ENCODE assay signal across 1 cellular context in the genomic region with DNA sequence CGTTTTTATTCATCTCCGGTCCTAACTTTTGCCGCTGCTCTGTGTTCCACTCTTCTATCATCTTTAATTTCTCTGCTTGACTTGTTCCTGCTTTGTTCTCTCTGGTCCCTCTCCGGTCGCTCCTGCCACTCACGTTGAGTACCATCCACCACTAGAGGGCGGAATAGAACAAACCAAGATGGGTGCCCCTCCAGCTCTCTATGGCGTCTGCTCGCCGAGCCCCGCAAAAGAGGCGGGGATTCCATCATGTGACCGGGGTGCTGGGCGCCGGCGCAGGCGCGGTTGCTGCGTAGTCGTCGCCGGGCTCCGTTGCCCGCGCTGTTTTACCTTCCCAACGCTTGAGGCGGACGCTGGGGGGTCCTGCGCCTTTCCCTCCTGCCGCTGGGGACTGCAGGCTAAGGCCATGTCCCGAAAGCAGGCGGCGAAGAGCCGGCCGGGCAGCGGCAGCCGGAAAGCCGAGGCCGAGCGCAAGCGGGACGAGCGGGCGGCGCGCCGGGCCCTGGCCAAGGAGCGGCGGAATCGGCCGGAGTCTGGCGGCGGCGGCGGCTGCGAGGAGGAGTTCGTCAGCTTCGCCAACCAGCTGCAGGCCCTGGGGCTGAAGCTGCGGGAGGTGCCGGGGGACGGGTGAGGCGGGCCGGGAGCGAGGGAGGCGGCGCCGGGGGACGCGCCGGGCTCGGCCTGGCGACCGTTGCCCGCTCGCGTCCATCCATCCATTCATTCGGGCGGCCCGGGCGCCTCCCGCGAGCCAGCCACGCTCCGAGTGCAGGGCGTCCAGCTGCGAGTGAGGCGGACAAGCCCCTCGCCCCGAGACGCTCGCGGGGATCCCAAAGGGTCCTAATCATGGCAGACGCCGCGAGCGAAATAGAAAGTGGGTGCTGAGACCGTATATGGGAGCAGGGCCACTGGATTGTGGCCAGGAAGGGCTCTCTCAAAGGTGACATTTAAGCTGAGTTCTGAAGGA.
A peak's percentile ranks its signal among the peaks of the same experiment; 100 is the strongest.
TF ChIP-seq lines count a peak whose summit lies in the region.

A gene with protein sequence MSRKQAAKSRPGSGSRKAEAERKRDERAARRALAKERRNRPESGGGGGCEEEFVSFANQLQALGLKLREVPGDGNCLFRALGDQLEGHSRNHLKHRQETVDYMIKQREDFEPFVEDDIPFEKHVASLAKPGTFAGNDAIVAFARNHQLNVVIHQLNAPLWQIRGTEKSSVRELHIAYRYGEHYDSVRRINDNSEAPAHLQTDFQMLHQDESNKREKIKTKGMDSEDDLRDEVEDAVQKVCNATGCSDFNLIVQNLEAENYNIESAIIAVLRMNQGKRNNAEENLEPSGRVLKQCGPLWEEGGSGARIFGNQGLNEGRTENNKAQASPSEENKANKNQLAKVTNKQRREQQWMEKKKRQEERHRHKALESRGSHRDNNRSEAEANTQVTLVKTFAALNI (plus strand): TSS at position 285 of the 961 bp plus-strand sequence. CDS start 119 bp downstream, at position 404.

TF ChIP-seq in HepG2, 621 proteins besides CTCF, POLR2A, EP300 and RAD21 (continued from another document and continues in another):
- TF ChIP-seq, protein P1, sequence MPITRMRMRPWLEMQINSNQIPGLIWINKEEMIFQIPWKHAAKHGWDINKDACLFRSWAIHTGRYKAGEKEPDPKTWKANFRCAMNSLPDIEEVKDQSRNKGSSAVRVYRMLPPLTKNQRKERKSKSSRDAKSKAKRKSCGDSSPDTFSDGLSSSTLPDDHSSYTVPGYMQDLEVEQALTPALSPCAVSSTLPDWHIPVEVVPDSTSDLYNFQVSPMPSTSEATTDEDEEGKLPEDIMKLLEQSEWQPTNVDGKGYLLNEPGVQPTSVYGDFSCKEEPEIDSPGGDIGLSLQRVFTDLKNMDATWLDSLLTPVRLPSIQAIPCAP (CRISPR knock-in tag; IDR thresholded peaks at IDR 0.05; ENCODE audit: low read depth): no peak
- TF ChIP-seq CAMTA2 (CRISPR knock-in tag; IDR thresholded peaks at IDR 0.05; ENCODE audit: borderline replicate concordance): no peak
- no peak for TF ChIP-seq ZBTB20 (CRISPR knock-in tag; IDR thresholded peaks at IDR 0.05; ENCODE audit: borderline replicate concordance, low read depth)
- peak; percentile 100 for TF ChIP-seq HNRNPLL (IDR thresholded peaks at IDR 0.05; ENCODE audit: low read depth, low read length, poor library complexity, severe bottlenecking)
- no peak for TF ChIP-seq ELF4 (CRISPR knock-in tag; IDR thresholded peaks at IDR 0.05; ENCODE audit: borderline replicate concordance)
- peak; percentile 17; the same call in 1 of the 2 replicates for TF ChIP-seq ZSCAN31 (CRISPR knock-in tag; IDR thresholded peaks at IDR 0.05; ENCODE audit: low read depth)
- 0 out of 2 replicates have a peak, but pooled peaks have one; percentile 36 for TF ChIP-seq ZNF317 (CRISPR knock-in tag; IDR thresholded peaks at IDR 0.05)
- TF ChIP-seq FOXC1 (CRISPR knock-in tag; IDR thresholded peaks at IDR 0.05; ENCODE audit: borderline replicate concordance): peak; percentile 89
- TF ChIP-seq POGZ (CRISPR knock-in tag; IDR thresholded peaks at IDR 0.05): peak; percentile 96
- TF ChIP-seq, protein P2, sequence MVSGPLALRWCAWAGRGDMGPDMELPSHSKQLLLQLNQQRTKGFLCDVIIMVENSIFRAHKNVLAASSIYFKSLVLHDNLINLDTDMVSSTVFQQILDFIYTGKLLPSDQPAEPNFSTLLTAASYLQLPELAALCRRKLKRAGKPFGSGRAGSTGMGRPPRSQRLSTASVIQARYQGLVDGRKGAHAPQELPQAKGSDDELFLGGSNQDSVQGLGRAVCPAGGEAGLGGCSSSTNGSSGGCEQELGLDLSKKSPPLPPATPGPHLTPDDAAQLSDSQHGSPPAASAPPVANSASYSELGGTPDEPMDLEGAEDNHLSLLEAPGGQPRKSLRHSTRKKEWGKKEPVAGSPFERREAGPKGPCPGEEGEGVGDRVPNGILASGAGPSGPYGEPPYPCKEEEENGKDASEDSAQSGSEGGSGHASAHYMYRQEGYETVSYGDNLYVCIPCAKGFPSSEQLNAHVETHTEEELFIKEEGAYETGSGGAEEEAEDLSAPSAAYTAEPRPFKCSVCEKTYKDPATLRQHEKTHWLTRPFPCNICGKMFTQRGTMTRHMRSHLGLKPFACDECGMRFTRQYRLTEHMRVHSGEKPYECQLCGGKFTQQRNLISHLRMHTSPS (CRISPR knock-in tag; IDR thresholded peaks at IDR 0.05; ENCODE audit: low read depth): no peak
- no peak for TF ChIP-seq ZNF296 (CRISPR knock-in tag; conservative IDR thresholded peaks at IDR 0.05)
- TF ChIP-seq MAFF (IDR thresholded peaks at IDR 0.05; ENCODE audit: low read depth, low read length): no peak
- TF ChIP-seq ZNF260 (CRISPR knock-in tag; IDR thresholded peaks at IDR 0.05; ENCODE audit: borderline replicate concordance, low read depth): no peak
- peak; percentile 31; the same call in 1 of the 2 replicates for TF ChIP-seq FOXA3 (CRISPR knock-in tag; IDR thresholded peaks at IDR 0.05)
- no peak for TF ChIP-seq HNF4G (IDR thresholded peaks at IDR 0.05; ENCODE audit: borderline replicate concordance, low read depth, low read length)
- TF ChIP-seq HNF4G (CRISPR knock-in tag; IDR thresholded peaks at IDR 0.05; ENCODE audit: borderline replicate concordance, low read depth): no peak
- peak; percentile 67 for TF ChIP-seq ATF7-NPFF (CRISPR knock-in tag; IDR thresholded peaks at IDR 0.05; ENCODE audit: low read depth)
- no peak for TF ChIP-seq KDM1A (CRISPR knock-in tag; IDR thresholded peaks at IDR 0.05)
- TF ChIP-seq MAF1 (CRISPR knock-in tag; IDR thresholded peaks at IDR 0.05; ENCODE audit: borderline replicate concordance): peak; percentile 54; the same call in 1 of the 2 replicates
- no peak for TF ChIP-seq TEAD2 (CRISPR knock-in tag; IDR thresholded peaks at IDR 0.05)
- TF ChIP-seq ZNF543 (CRISPR knock-in tag; IDR thresholded peaks at IDR 0.05): no peak
- no peak for TF ChIP-seq MTF1 (CRISPR knock-in tag; IDR thresholded peaks at IDR 0.05)
- TF ChIP-seq ZNF20 (CRISPR knock-in tag; IDR thresholded peaks at IDR 0.05): no peak
- no peak for TF ChIP-seq ZNF3 (CRISPR knock-in tag; IDR thresholded peaks at IDR 0.05)
- TF ChIP-seq, protein P3, sequence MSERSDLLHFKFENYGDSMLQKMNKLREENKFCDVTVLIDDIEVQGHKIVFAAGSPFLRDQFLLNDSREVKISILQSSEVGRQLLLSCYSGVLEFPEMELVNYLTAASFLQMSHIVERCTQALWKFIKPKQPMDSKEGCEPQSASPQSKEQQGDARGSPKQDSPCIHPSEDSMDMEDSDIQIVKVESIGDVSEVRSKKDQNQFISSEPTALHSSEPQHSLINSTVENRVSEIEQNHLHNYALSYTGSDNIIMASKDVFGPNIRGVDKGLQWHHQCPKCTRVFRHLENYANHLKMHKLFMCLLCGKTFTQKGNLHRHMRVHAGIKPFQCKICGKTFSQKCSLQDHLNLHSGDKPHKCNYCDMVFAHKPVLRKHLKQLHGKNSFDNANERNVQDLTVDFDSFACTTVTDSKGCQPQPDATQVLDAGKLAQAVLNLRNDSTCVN (CRISPR knock-in tag; IDR thresholded peaks at IDR 0.05; ENCODE audit: borderline replicate concordance): 0 out of 2 replicates have a peak, but pooled peaks have one; percentile 41
- TF ChIP-seq ARID2 (CRISPR knock-in tag; IDR thresholded peaks at IDR 0.05; ENCODE audit: borderline replicate concordance): peak; percentile 76; the same call in 1 of the 2 replicates
- peak; percentile 90; the same call in 1 of the 2 replicates for TF ChIP-seq KMT2A (CRISPR knock-in tag; IDR thresholded peaks at IDR 0.05)
- TF ChIP-seq RFX1 (IDR thresholded peaks at IDR 0.05): no peak
- no peak for TF ChIP-seq SIN3B (IDR thresholded peaks at IDR 0.05; ENCODE audit: low read length)
- no peak for TF ChIP-seq ZNF562 (CRISPR knock-in tag; IDR thresholded peaks at IDR 0.05; ENCODE audit: borderline replicate concordance)
- peak; percentile 88 for TF ChIP-seq SRY (CRISPR knock-in tag; IDR thresholded peaks at IDR 0.05)
- TF ChIP-seq, protein P4, sequence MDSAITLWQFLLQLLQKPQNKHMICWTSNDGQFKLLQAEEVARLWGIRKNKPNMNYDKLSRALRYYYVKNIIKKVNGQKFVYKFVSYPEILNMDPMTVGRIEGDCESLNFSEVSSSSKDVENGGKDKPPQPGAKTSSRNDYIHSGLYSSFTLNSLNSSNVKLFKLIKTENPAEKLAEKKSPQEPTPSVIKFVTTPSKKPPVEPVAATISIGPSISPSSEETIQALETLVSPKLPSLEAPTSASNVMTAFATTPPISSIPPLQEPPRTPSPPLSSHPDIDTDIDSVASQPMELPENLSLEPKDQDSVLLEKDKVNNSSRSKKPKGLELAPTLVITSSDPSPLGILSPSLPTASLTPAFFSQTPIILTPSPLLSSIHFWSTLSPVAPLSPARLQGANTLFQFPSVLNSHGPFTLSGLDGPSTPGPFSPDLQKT (CRISPR knock-in tag; IDR thresholded peaks at IDR 0.05; ENCODE audit: borderline replicate concordance): no peak
- no peak for TF ChIP-seq ZNF451 (CRISPR knock-in tag; IDR thresholded peaks at IDR 0.05)
- peak; percentile 24; the same call in 1 of the 3 replicates for TF ChIP-seq MXI1 (IDR thresholded peaks at IDR 0.05; ENCODE audit: borderline replicate concordance, low read depth, low read length)
- TF ChIP-seq ZKSCAN8 (CRISPR knock-in tag; IDR thresholded peaks at IDR 0.05; ENCODE audit: borderline replicate concordance): 0 out of 2 replicates have a peak, but pooled peaks have one; percentile 68
- peak; percentile 62; the same call in 1 of the 2 replicates for TF ChIP-seq ZNF607 (CRISPR knock-in tag; IDR thresholded peaks at IDR 0.05; ENCODE audit: borderline replicate concordance)
- TF ChIP-seq TOE1 (CRISPR knock-in tag; IDR thresholded peaks at IDR 0.05): no peak
- TF ChIP-seq ZNF7 (CRISPR knock-in tag; IDR thresholded peaks at IDR 0.05): no peak
- TF ChIP-seq, protein P5, sequence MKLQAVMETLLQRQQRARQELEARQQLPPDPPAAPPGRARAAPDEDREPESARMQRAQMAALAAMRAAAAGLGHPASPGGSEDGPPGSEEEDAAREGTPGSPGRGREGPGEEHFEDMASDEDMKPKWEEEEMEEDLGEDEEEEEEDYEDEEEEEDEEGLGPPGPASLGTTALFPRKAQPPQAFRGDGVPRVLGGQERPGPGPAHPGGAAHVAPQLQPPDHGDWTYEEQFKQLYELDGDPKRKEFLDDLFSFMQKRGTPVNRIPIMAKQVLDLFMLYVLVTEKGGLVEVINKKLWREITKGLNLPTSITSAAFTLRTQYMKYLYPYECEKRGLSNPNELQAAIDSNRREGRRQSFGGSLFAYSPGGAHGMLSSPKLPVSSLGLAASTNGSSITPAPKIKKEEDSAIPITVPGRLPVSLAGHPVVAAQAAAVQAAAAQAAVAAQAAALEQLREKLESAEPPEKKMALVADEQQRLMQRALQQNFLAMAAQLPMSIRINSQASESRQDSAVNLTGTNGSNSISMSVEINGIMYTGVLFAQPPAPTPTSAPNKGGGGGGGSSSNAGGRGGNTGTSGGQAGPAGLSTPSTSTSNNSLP (IDR thresholded peaks at IDR 0.05; ENCODE audit: low read depth, low read length): 0 out of 2 replicates have a peak, but pooled peaks have one; percentile 27
- no peak for TF ChIP-seq RCOR2 (CRISPR knock-in tag; IDR thresholded peaks at IDR 0.05)
- TF ChIP-seq ZNF232 (CRISPR knock-in tag; IDR thresholded peaks at IDR 0.05; ENCODE audit: borderline replicate concordance): no peak; the same call in 1 of the 2 replicates
- no peak for TF ChIP-seq HCFC1 (IDR thresholded peaks at IDR 0.05; ENCODE audit: low read depth, low read length)
- TF ChIP-seq SALL2 (CRISPR knock-in tag; IDR thresholded peaks at IDR 0.05): peak; percentile 71; the same call in 1 of the 2 replicates
- no peak for TF ChIP-seq ZNF589 (CRISPR knock-in tag; conservative IDR thresholded peaks at IDR 0.05)
- TF ChIP-seq NR3C1 (CRISPR knock-in tag; IDR thresholded peaks at IDR 0.05): no peak
- TF ChIP-seq ZC3H13 (CRISPR knock-in tag; IDR thresholded peaks at IDR 0.05): peak; percentile 72; the same call in 1 of the 2 replicates
- peak; percentile 73 for TF ChIP-seq AGO2 (optimal IDR thresholded peaks at IDR 0.05; ENCODE audit: low read depth, low read length)
- TF ChIP-seq, protein P6, sequence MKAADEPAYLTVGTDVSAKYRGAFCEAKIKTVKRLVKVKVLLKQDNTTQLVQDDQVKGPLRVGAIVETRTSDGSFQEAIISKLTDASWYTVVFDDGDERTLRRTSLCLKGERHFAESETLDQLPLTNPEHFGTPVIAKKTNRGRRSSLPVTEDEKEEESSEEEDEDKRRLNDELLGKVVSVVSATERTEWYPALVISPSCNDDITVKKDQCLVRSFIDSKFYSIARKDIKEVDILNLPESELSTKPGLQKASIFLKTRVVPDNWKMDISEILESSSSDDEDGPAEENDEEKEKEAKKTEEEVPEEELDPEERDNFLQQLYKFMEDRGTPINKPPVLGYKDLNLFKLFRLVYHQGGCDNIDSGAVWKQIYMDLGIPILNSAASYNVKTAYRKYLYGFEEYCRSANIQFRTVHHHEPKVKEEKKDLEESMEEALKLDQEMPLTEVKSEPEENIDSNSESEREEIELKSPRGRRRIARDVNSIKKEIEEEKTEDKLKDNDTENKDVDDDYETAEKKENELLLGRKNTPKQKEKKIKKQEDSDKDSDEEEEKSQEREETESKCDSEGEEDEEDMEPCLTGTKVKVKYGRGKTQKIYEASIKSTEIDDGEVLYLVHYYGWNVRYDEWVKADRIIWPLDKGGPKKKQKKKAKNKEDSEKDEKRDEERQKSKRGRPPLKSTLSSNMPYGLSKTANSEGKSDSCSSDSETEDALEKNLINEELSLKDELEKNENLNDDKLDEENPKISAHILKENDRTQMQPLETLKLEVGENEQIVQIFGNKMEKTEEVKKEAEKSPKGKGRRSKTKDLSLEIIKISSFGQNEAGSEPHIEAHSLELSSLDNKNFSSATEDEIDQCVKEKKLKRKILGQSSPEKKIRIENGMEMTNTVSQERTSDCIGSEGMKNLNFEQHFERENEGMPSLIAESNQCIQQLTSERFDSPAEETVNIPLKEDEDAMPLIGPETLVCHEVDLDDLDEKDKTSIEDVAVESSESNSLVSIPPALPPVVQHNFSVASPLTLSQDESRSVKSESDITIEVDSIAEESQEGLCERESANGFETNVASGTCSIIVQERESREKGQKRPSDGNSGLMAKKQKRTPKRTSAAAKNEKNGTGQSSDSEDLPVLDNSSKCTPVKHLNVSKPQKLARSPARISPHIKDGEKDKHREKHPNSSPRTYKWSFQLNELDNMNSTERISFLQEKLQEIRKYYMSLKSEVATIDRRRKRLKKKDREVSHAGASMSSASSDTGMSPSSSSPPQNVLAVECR (CRISPR knock-in tag; IDR thresholded peaks at IDR 0.05; ENCODE audit: borderline replicate concordance): peak; percentile 82
- no peak for TF ChIP-seq ZNF143 (CRISPR knock-in tag; IDR thresholded peaks at IDR 0.05)
- no peak for TF ChIP-seq ZNF660 (CRISPR knock-in tag; IDR thresholded peaks at IDR 0.05; ENCODE audit: borderline replicate concordance, low read depth)
- TF ChIP-seq ASH2L (IDR thresholded peaks at IDR 0.05; ENCODE audit: insufficient read length, low read depth, low read length): peak; percentile 85
- no peak for TF ChIP-seq ZNF12 (CRISPR knock-in tag; IDR thresholded peaks at IDR 0.05)
- TF ChIP-seq CCAR2 (optimal IDR thresholded peaks at IDR 0.05; ENCODE audit: low read depth, low read length): no peak
- peak; percentile 63; the same call in 1 of the 2 replicates for TF ChIP-seq MTF2 (CRISPR knock-in tag; IDR thresholded peaks at IDR 0.05; ENCODE audit: borderline replicate concordance)
